In genomic region chr16:89922884-89923639, GRCh38 we compare ENCODE assay signal across 1 cellular context.
TF ChIP-seq lines count a peak whose summit lies in the region.

Gene TUBB3 (plus strand): TSS chr16:89923342. CDS start chr16:89923402, 60 bp downstream.

TF ChIP-seq in HepG2, 621 proteins besides CTCF, POLR2A, EP300 and RAD21 (continued from another document and continues in another):
- no peak for TF ChIP-seq PHF5A (CRISPR knock-in tag; IDR thresholded peaks at IDR 0.05; ENCODE audit: low read depth, unreplicated experiment)
- TF ChIP-seq ZFP37 (CRISPR knock-in tag; IDR thresholded peaks at IDR 0.05; ENCODE audit: borderline replicate concordance): no peak
- peak; percentile 91 for TF ChIP-seq AGO2 (optimal IDR thresholded peaks at IDR 0.05; ENCODE audit: low read depth, low read length)
- no peak for TF ChIP-seq KMT2A (CRISPR knock-in tag; IDR thresholded peaks at IDR 0.05)
- TF ChIP-seq ZFP1 (CRISPR knock-in tag; IDR thresholded peaks at IDR 0.05): 0 out of 2 replicates have a peak, but pooled peaks have one; percentile 2
- TF ChIP-seq CREBL2 (CRISPR knock-in tag; IDR thresholded peaks at IDR 0.05; ENCODE audit: borderline replicate concordance): peak; percentile 75; the same call in 1 of the 2 replicates
- TF ChIP-seq ZNF362 (CRISPR knock-in tag; IDR thresholded peaks at IDR 0.05; ENCODE audit: borderline replicate concordance): no peak
- no peak for TF ChIP-seq HNRNPUL1 (IDR thresholded peaks at IDR 0.05; ENCODE audit: low read depth, low read length)
- no peak for TF ChIP-seq XRCC5 (optimal IDR thresholded peaks at IDR 0.05; ENCODE audit: low read length)
- no peak; the same call in 1 of the 2 replicates for TF ChIP-seq ZNF724P (CRISPR knock-in tag; IDR thresholded peaks at IDR 0.05; ENCODE audit: borderline replicate concordance)
- no peak for TF ChIP-seq ZNF275 (CRISPR knock-in tag; IDR thresholded peaks at IDR 0.05; ENCODE audit: borderline replicate concordance)
- TF ChIP-seq SP4 (CRISPR knock-in tag; IDR thresholded peaks at IDR 0.05): peak; percentile 88
- TF ChIP-seq THAP11 (CRISPR knock-in tag; IDR thresholded peaks at IDR 0.05): no peak; the same call in 1 of the 2 replicates
- no peak for TF ChIP-seq TCF7 (IDR thresholded peaks at IDR 0.05; ENCODE audit: low read depth)
- TF ChIP-seq ZNF781 (CRISPR knock-in tag; IDR thresholded peaks at IDR 0.05; ENCODE audit: borderline replicate concordance, not compliant biosample characterization): no peak
- TF ChIP-seq KAT8 (CRISPR knock-in tag; IDR thresholded peaks at IDR 0.05): no peak
- TF ChIP-seq CREB3 (CRISPR knock-in tag; IDR thresholded peaks at IDR 0.05): no peak
- peak; percentile 42 for TF ChIP-seq GATAD2A (CRISPR knock-in tag; IDR thresholded peaks at IDR 0.05)
- TF ChIP-seq BRF2 (CRISPR knock-in tag; IDR thresholded peaks at IDR 0.05): no peak
- no peak for TF ChIP-seq ZHX1 (CRISPR knock-in tag; IDR thresholded peaks at IDR 0.05; ENCODE audit: low read depth)
- peak; percentile 31; the same call in 1 of the 2 replicates for TF ChIP-seq ZNF782 (CRISPR knock-in tag; IDR thresholded peaks at IDR 0.05; ENCODE audit: borderline replicate concordance)
- no peak; the same call in 1 of the 2 replicates for TF ChIP-seq HMG20B (CRISPR knock-in tag; conservative IDR thresholded peaks at IDR 0.05)
- TF ChIP-seq PRDM15 (CRISPR knock-in tag; IDR thresholded peaks at IDR 0.05): no peak
- TF ChIP-seq PAX8 (CRISPR knock-in tag; IDR thresholded peaks at IDR 0.05; ENCODE audit: borderline replicate concordance): no peak
- no peak for TF ChIP-seq ZNF280D (CRISPR knock-in tag; IDR thresholded peaks at IDR 0.05)
- TF ChIP-seq SATB2 (CRISPR knock-in tag; IDR thresholded peaks at IDR 0.05): no peak
- TF ChIP-seq TEAD2 (CRISPR knock-in tag; IDR thresholded peaks at IDR 0.05): no peak
- no peak for TF ChIP-seq PHF20 (CRISPR knock-in tag; IDR thresholded peaks at IDR 0.05)
- TF ChIP-seq ZNF274 (CRISPR knock-in tag; IDR thresholded peaks at IDR 0.05): no peak
- TF ChIP-seq ZNF501 (CRISPR knock-in tag; IDR thresholded peaks at IDR 0.05): no peak
- TF ChIP-seq SETDB1 (CRISPR knock-in tag; IDR thresholded peaks at IDR 0.05; ENCODE audit: borderline replicate concordance): no peak
- TF ChIP-seq HES4 (CRISPR knock-in tag; IDR thresholded peaks at IDR 0.05; ENCODE audit: borderline replicate concordance): peak; percentile 30; the same call in 1 of the 2 replicates
- no peak for TF ChIP-seq CEBPB (IDR thresholded peaks at IDR 0.05; ENCODE audit: borderline replicate concordance, low read depth, low read length)
- TF ChIP-seq HINFP (CRISPR knock-in tag; IDR thresholded peaks at IDR 0.05; ENCODE audit: low read depth): no peak
- peak; percentile 48; the same call in 1 of the 2 replicates for TF ChIP-seq ZNF446 (CRISPR knock-in tag; IDR thresholded peaks at IDR 0.05)
- peak; percentile 82 for TF ChIP-seq ZSCAN31 (CRISPR knock-in tag; IDR thresholded peaks at IDR 0.05; ENCODE audit: low read depth)
- peak; percentile 38; the same call in 1 of the 2 replicates for TF ChIP-seq SIN3A (IDR thresholded peaks at IDR 0.05; ENCODE audit: borderline replicate concordance, low read depth, low read length)
- no peak for TF ChIP-seq PRPF4 (IDR thresholded peaks at IDR 0.05; ENCODE audit: low read depth, low read length, poor library complexity, severe bottlenecking)
- TF ChIP-seq ZNF619 (CRISPR knock-in tag; IDR thresholded peaks at IDR 0.05): no peak
- peak; percentile 5; the same call in 1 of the 2 replicates for TF ChIP-seq ZNF746 (CRISPR knock-in tag; IDR thresholded peaks at IDR 0.05)
- TF ChIP-seq ZNF350 (CRISPR knock-in tag; IDR thresholded peaks at IDR 0.05; ENCODE audit: borderline replicate concordance, low read depth): no peak
- TF ChIP-seq ZNF484 (CRISPR knock-in tag; IDR thresholded peaks at IDR 0.05; ENCODE audit: borderline replicate concordance, low read depth): no peak
- no peak for TF ChIP-seq HMG20A (CRISPR knock-in tag; IDR thresholded peaks at IDR 0.05; ENCODE audit: borderline replicate concordance)
